9 cellular contexts compared by ENCODE assay signal in genomic region chr1:160416369-160416768, GRCh38. TPM values are rescaled to one million over a fixed set of nuclear protein-coding genes. Genes with fewer than 3 reads are reported as not detected.
DNase-seq lines count a peak whose midpoint lies in the region; ATAC-seq and TF ChIP-seq lines count a peak whose summit lies in the region.
"Had no signal": no experiment of that assay in that cellular context is flagged by ENCODE, and none has a peak within 500 bp of the region (broad histone marks: within the 10 kb centered on the region; RNA-seq: fewer than 3 reads in every experiment).

No MANE protein-coding gene starts in this region.

- H3K27me3 Mint-ChIP-seq in activated CD4-positive, alpha-beta memory T cell treated with anti-CD3 and anti-CD28 coated beads for 36 hours = no peaks in the 10 kb centered on the region
- H3K27me3 Mint-ChIP-seq in activated T-cell treated with anti-CD3 and anti-CD28 coated beads, Interleukin-2, amount 50 U/mL, for 4 hours (ENCODE audit: low read depth) = peaks cover 3% of the 10 kb centered on the region
- H3K27me3 Mint-ChIP-seq: activated naive CD4-positive, alpha-beta T cell treated with anti-CD3 and anti-CD28 coated beads, Interleukin-2, amount 50 U/mL, for 24 hours had no signal

- CTCF ChIA-PET in AG04449 (lab: Yijun Ruan, JAX) = interaction anchor here (0.6 to 2.2 kb wide), 11 partner anchors 9 to 371 kb away, joined by 3 to 9 read pairs (median 4); no protein-coding TSS in a partner anchor
- CTCF ChIA-PET in activated CD4-positive, alpha-beta memory T cell treated with anti-CD3 and anti-CD28 coated beads for 36 hours (lab: Charles Lee) = interaction anchor here (1.0 to 1.3 kb wide), 2 partner anchors 12 to 315 kb away, joined by 3 read pairs; no protein-coding TSS in a partner anchor

- H3K4me3 Mint-ChIP-seq in activated CD4-positive, alpha-beta memory T cell treated with anti-CD3 and anti-CD28 coated beads for 36 hours = no peak overlapping the region
- no peak overlapping the region for H3K4me3 Mint-ChIP-seq in activated T-cell treated with anti-CD3 and anti-CD28 coated beads, Interleukin-2, amount 50 U/mL, for 4 hours
- H3K4me3 Mint-ChIP-seq: activated naive CD4-positive, alpha-beta T cell treated with anti-CD3 and anti-CD28 coated beads, Interleukin-2, amount 50 U/mL, for 24 hours had no signal

- TF ChIP-seq CTCF in AG04449 (IDR thresholded peaks at IDR 0.05; ENCODE audit: insufficient read depth, low read length, missing control alignments) = peak; percentile 62
- peak; percentile 35 for TF ChIP-seq CTCF in GM12864 (IDR thresholded peaks at IDR 0.05; ENCODE audit: low read depth, low read length, missing control alignments)
- peak; percentile 46 for TF ChIP-seq CTCF in fibroblast of the aortic adventitia (IDR thresholded peaks at IDR 0.05; ENCODE audit: insufficient read depth, low read length)

- H3K36me3 Mint-ChIP-seq in activated CD4-positive, alpha-beta memory T cell treated with anti-CD3 and anti-CD28 coated beads for 36 hours = no peaks in the 10 kb centered on the region
- no peaks in the 10 kb centered on the region for H3K36me3 Mint-ChIP-seq in activated T-cell treated with anti-CD3 and anti-CD28 coated beads, Interleukin-2, amount 50 U/mL, for 4 hours (ENCODE audit: insufficient read depth)
- H3K36me3 Mint-ChIP-seq: activated naive CD4-positive, alpha-beta T cell treated with anti-CD3 and anti-CD28 coated beads, Interleukin-2, amount 50 U/mL, for 24 hours had no signal

- no peak for ATAC-seq in activated T-cell treated with anti-CD3 and anti-CD28 coated beads, Interleukin-2, amount 50 U/mL, for 4 hours

- POLR2A ChIA-PET in AG04449 (lab: Yijun Ruan, JAX) = no interaction called here
- POLR2A ChIA-PET in activated CD4-positive, alpha-beta memory T cell treated with anti-CD3 and anti-CD28 coated beads for 36 hours (lab: Charles Lee) = no interaction called here

- no peaks in the 10 kb centered on the region for H3K9me3 Mint-ChIP-seq in activated CD4-positive, alpha-beta memory T cell treated with anti-CD3 and anti-CD28 coated beads for 36 hours
- no peaks in the 10 kb centered on the region for H3K9me3 Mint-ChIP-seq in activated T-cell treated with anti-CD3 and anti-CD28 coated beads, Interleukin-2, amount 50 U/mL, for 4 hours
- H3K9me3 Mint-ChIP-seq: activated naive CD4-positive, alpha-beta T cell treated with anti-CD3 and anti-CD28 coated beads, Interleukin-2, amount 50 U/mL, for 24 hours had no signal

- H3K27ac Mint-ChIP-seq in activated CD4-positive, alpha-beta memory T cell treated with anti-CD3 and anti-CD28 coated beads for 36 hours = no peak overlapping the region
- H3K27ac Mint-ChIP-seq: activated naive CD4-positive, alpha-beta T cell treated with anti-CD3 and anti-CD28 coated beads, Interleukin-2, amount 50 U/mL, for 24 hours had no signal

- DNase-seq in AG04449 (ENCODE audit: low read depth, low spot score) (no peak), GM12864 (ENCODE audit: low read depth) (no peak), NCI-H82 treated with DMSO at 0.1 percent for 48 hours (lab: John Stamatoyannopoulos, UW; ENCODE audit: unreplicated experiment) (peak; percentile 16), fibroblast of the aortic adventitia (ENCODE audit: low read depth) (peak; percentile 33), cerebellum (ENCODE audit: low spot score) (no peak), NCI-H774 (lab: John Stamatoyannopoulos, UW) (no peak)
- DNase-seq in activated CD4-positive, alpha-beta memory T cell treated with anti-CD3 and anti-CD28 coated beads for 36 hours = no peak
- DNase-seq in activated T-cell treated with anti-CD3 and anti-CD28 coated beads, Interleukin-2, amount 50 U/mL, for 4 hours = no peak

- H3K4me1 Mint-ChIP-seq in activated CD4-positive, alpha-beta memory T cell treated with anti-CD3 and anti-CD28 coated beads for 36 hours (ENCODE audit: low read depth) = no peaks in the 10 kb centered on the region
- H3K4me1 Mint-ChIP-seq in activated T-cell treated with anti-CD3 and anti-CD28 coated beads, Interleukin-2, amount 50 U/mL, for 4 hours (ENCODE audit: low read depth) = no peaks in the 10 kb centered on the region
- H3K4me1 Mint-ChIP-seq: activated naive CD4-positive, alpha-beta T cell treated with anti-CD3 and anti-CD28 coated beads, Interleukin-2, amount 50 U/mL, for 24 hours had no signal

- H3K4me3 ChIP-seq in AG04449 (ENCODE audit: low read depth, low read length) (no peak overlapping the region), GM12864 (ENCODE audit: low read depth, low read length) (no peak overlapping the region), fibroblast of the aortic adventitia (ENCODE audit: low read depth, low read length) (no peak overlapping the region)

- intact Hi-C loops in activated CD4-positive, alpha-beta memory T cell treated with anti-CD3 and anti-CD28 coated beads for 36 hours (cut with micrococcal nuclease) = no loop called here

RNA-seq across cellular contexts. Expression of gene VANGL2, which starts 16.0 kb away (rescaled TPM):
- total RNA-seq in fibroblast of the aortic adventitia (ENCODE audit: low replicate concordance) (not detected in 2 replicates), cerebellum (17.2 TPM)
- not detected for total RNA-seq in activated CD4-positive, alpha-beta memory T cell treated with anti-CD3 and anti-CD28 coated beads for 36 hours
- under 1 TPM; 0.08 TPM for total RNA-seq in activated T-cell treated with anti-CD3 and anti-CD28 coated beads, Interleukin-2, amount 50 U/mL, for 4 hours

RNA-seq across cellular contexts. Expression of gene NHLH1, which starts 49.5 kb away (rescaled TPM):
- total RNA-seq in fibroblast of the aortic adventitia (ENCODE audit: low replicate concordance) (not detected in 2 replicates), cerebellum (14.3 TPM)
- total RNA-seq in activated CD4-positive, alpha-beta memory T cell treated with anti-CD3 and anti-CD28 coated beads for 36 hours = under 1 TPM; 0.22 to 0.45 TPM
- under 1 TPM; 0.30 to 0.45 (median 0.33) TPM for total RNA-seq in activated T-cell treated with anti-CD3 and anti-CD28 coated beads, Interleukin-2, amount 50 U/mL, for 4 hours

Comparison
In these comparisons a context has a peak if more than half of its experiments do, and no peak if none do; other contexts are left out.
1. DNase-seq: peak in NCI-H82 treated with DMSO at 0.1 percent for 48 hours (single experiment) and fibroblast of the aortic adventitia (single experiment); none in AG04449 (single experiment), GM12864 (single experiment), cerebellum (single experiment), activated CD4-positive, alpha-beta memory T cell treated with anti-CD3 and anti-CD28 coated beads for 36 hours (single experiment), NCI-H774 (single experiment) and activated T-cell treated with anti-CD3 and anti-CD28 coated beads, Interleukin-2, amount 50 U/mL, for 4 hours (single experiment).
2. RNA of gene VANGL2, which starts 16.0 kb away (total RNA-seq): 17.2 TPM in cerebellum (single experiment); 0.08 TPM in activated T-cell treated with anti-CD3 and anti-CD28 coated beads, Interleukin-2, amount 50 U/mL, for 4 hours, not detected in activated CD4-positive, alpha-beta memory T cell treated with anti-CD3 and anti-CD28 coated beads for 36 hours and not detected in fibroblast of the aortic adventitia; every median in the first group is over 10 times any median in the second.
3. RNA of gene NHLH1, which starts 49.5 kb away (total RNA-seq): 14.3 TPM in cerebellum (single experiment); 0.22 to 0.45 TPM in activated CD4-positive, alpha-beta memory T cell treated with anti-CD3 and anti-CD28 coated beads for 36 hours, 0.30 to 0.45 TPM in activated T-cell treated with anti-CD3 and anti-CD28 coated beads, Interleukin-2, amount 50 U/mL, for 4 hours and not detected in fibroblast of the aortic adventitia; every median in the first group is over 10 times any median in the second.
4. Peak in every context shown above with its lines, with median percentiles within 50 percentile points of each other: CTCF ChIP-seq.